Comparison of ENCODE assay signal across 13 cellular contexts in the genomic region with DNA sequence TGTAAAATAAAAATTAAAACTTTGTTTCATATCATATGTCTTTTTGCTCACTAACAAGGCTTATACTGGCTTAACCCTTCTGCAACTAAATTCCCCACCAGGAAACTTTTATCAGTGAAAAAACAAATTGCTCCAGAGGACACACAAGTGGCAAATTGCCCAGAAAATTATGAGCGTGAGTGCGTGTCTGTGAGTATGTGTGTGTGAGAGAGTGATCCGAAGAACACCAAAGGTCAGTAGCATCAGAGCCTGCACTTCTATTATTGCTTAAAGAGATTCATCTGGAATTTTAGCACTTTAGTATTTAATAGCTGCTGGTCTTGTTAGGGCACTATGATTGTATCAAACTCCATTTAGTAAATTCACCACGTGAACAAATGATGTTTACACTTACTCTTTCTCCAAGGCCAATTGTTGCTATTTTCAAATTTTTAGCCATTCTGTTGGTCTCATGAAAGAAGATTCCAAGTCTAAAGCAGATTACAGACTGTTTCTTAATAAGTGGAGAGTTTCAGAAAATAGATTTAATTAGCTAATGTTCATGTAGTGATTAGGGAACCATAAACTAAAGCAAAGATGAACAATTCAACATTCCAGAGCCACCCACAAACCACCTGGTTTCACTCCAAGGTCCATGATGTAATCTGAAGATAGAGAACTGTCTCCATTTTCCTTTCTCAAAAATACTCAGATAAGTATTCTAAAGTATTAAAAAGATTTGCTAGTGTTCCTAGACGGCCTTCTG. TPM values are rescaled to one million over a fixed set of nuclear protein-coding genes. Genes with fewer than 3 reads are reported as not detected.
DNase-seq lines count a peak whose midpoint lies in the region; ATAC-seq and TF ChIP-seq lines count a peak whose summit lies in the region.
"Had no signal": no experiment of that assay in that cellular context is flagged by ENCODE, and none has a peak within 500 bp of the region (broad histone marks: within the 10 kb centered on the region; RNA-seq: fewer than 3 reads in every experiment).

No MANE protein-coding gene starts in this region.

- H3K4me3 ChIP-seq in GM23248 (no peak overlapping the region), astrocyte of the cerebellum (ENCODE audit: low read depth, low read length) (no peak overlapping the region), heart left ventricle (no peak overlapping the region), skeletal muscle satellite cell (ENCODE audit: low read length) (no peak overlapping the region), suprapubic skin (no peak overlapping the region)
- H3K4me3 ChIP-seq: lower lobe of right lung, pancreas, stomach had no signal

- TF ChIP-seq CTCF in astrocyte of the cerebellum (IDR thresholded peaks at IDR 0.05; ENCODE audit: low read depth, low read length, missing control alignments) (no peak), heart left ventricle (IDR thresholded peaks at IDR 0.05) (no peak), suprapubic skin (IDR thresholded peaks at IDR 0.05) (no peak)

- intact Hi-C loops in heart left ventricle (cut with DNase I) = no loop called here

- H2AFZ ChIP-seq in GM23248 = no peak overlapping the region

- H3K36me3 ChIP-seq in GM23248 (ENCODE audit: low read depth) (peaks cover 21% of the 10 kb centered on the region; the same call in 1 of the 2 replicates), heart left ventricle (peaks cover 0 to 56% (median 5%) of the 10 kb centered on the region in 9 donors), skeletal muscle satellite cell (ENCODE audit: insufficient read depth, low read length) (peaks cover 27% of the 10 kb centered on the region), suprapubic skin (no peaks in the 10 kb centered on the region)
- H3K36me3 ChIP-seq: pancreas had no signal

- DNase-seq in GM23248 (peak; percentile 62), astrocyte of the cerebellum (ENCODE audit: low read depth) (peak; percentile 63), heart left ventricle (no peak), NCI-H1105 (lab: John Stamatoyannopoulos, UW) (no peak), suprapubic skin (ENCODE audit: low spot score in 2 of 2) (no peak), NCI-H748 treated with DMSO at 0.1 percent for 48 hours (lab: John Stamatoyannopoulos, UW) (no peak), D341Med (ENCODE audit: low spot score) (no peak)
- DNase-seq: H9, lower lobe of right lung, NCI-H1436, pancreas, stomach had no signal

- ATAC-seq in heart left ventricle = peak; percentile 14 to 54 (median 46)
- ATAC-seq: lower lobe of right lung, pancreas had no signal

- H3K9me3 ChIP-seq in GM23248 (ENCODE audit: low read depth) (no peaks in the 10 kb centered on the region), heart left ventricle (no peaks in the 10 kb centered on the region), skeletal muscle satellite cell (replicated peaks; ENCODE audit: low read length) (no peaks in the 10 kb centered on the region), suprapubic skin (no peaks in the 10 kb centered on the region)
- H3K9me3 ChIP-seq: lower lobe of right lung, pancreas, stomach had no signal

- H3K4me1 ChIP-seq in GM23248 (ENCODE audit: insufficient read depth) = peaks cover 22% of the 10 kb centered on the region
- peaks cover 0 to 64% (median 35%) of the 10 kb centered on the region in 12 donors for H3K4me1 ChIP-seq in heart left ventricle
- peaks cover 19% of the 10 kb centered on the region for H3K4me1 ChIP-seq in skeletal muscle satellite cell (ENCODE audit: control insufficient read depth, insufficient read depth, low read length)
- no peaks in the 10 kb centered on the region for H3K4me1 ChIP-seq in suprapubic skin

- no peak for TF ChIP-seq POLR2A in heart left ventricle (IDR thresholded peaks at IDR 0.05)
- TF ChIP-seq POLR2A in suprapubic skin (IDR thresholded peaks at IDR 0.05) = no peak

- no peak for TF ChIP-seq EP300 in suprapubic skin (IDR thresholded peaks at IDR 0.05)

- H3K9ac ChIP-seq in GM23248 (no peak overlapping the region), skeletal muscle satellite cell (ENCODE audit: low read depth, low read length) (no peak overlapping the region)

- peak overlapping the region; percentile 23 for H3K4me2 ChIP-seq in GM23248 (ENCODE audit: unreplicated experiment)
- H3K4me2 ChIP-seq in skeletal muscle satellite cell (ENCODE audit: low read length) = peak overlapping the region; percentile 48

- in situ Hi-C loops in GM23248 (cut with MboI) (no loop called here), astrocyte of the cerebellum (cut with HindIII; ENCODE audit: low sequenced_read_pairs) (no loop called here)

- no peaks in the 10 kb centered on the region for H3K9me2 ChIP-seq in GM23248 (ENCODE audit: insufficient read depth)

- H3K79me2 ChIP-seq in GM23248 (ENCODE audit: insufficient read depth) = no peaks in the 10 kb centered on the region

- peak overlapping the region; percentile 7 for H3K27ac ChIP-seq in GM23248
- peak overlapping the region in 11 of 12 donors; percentile 20 to 64 (median 36) for H3K27ac ChIP-seq in heart left ventricle
- no peak overlapping the region for H3K27ac ChIP-seq in suprapubic skin
- H3K27ac ChIP-seq: lower lobe of right lung, pancreas had no signal

- H3F3A ChIP-seq in GM23248 (ENCODE audit: insufficient read depth) = 0 out of 2 replicates have a peak, but pooled peaks cover 9% of the 10 kb centered on the region

- no peaks in the 10 kb centered on the region for H3K27me3 ChIP-seq in GM23248 (replicated peaks; ENCODE audit: insufficient read depth)
- no peaks in the 10 kb centered on the region for H3K27me3 ChIP-seq in heart left ventricle
- no peaks in the 10 kb centered on the region for H3K27me3 ChIP-seq in skeletal muscle satellite cell (ENCODE audit: control insufficient read depth, insufficient read depth, low read length)
- H3K27me3 ChIP-seq in suprapubic skin = no peaks in the 10 kb centered on the region
- H3K27me3 ChIP-seq: pancreas, stomach had no signal

- no peaks in the 10 kb centered on the region for H4K20me1 ChIP-seq in GM23248 (ENCODE audit: insufficient read depth)

- 74% methylated on average over 5 of the region's 5 CpGs for WGBS in GM23248 (ENCODE audit: low coverage in 1 of 2, low lambda C conversion rate in 2 of 2, missing lambda C conversion rate in 2 of 2), 2 experiments
- WGBS in heart left ventricle, 4 donors = 31 to 45% (median 35%) methylated on average over 5 of the region's 5 CpGs
- WGBS in suprapubic skin = 65% methylated on average over 5 of the region's 5 CpGs

RNA-seq across cellular contexts. Expression of gene SCHIP1, which starts 57.8 kb away (rescaled TPM):
- total RNA-seq in GM23248 (2014; rRNA removed; shearing (Covaris generic)) = 2.7 and 2.9 TPM in 2 replicates
- 0.98 and 2.0 TPM in 2 replicates for polyA plus RNA-seq in GM23248 (2016; fragmentation: Nextera tagmentation; extraction: Ambion mirVana)
- total RNA-seq in heart left ventricle = 100 to 1,000 TPM in 1 of 9 donors, 10 to 100 TPM in 8; 38.8 to 137 (median 49.9) TPM
- polyA plus RNA-seq in heart left ventricle = 100 to 1,000 TPM in 1 of 2 donors, 10 to 100 TPM in 1; 23.8 to 100 TPM
- 0.44 and 2.0 TPM in 2 replicates for total RNA-seq in skeletal muscle satellite cell (2012; rRNA removed)
- total RNA-seq in suprapubic skin = 1 to 10 TPM in 1 of 4 donors, under 1 TPM in 2, not detected in 1; 0.39 to 6.0 (median 0.57) TPM

Comparison
In these comparisons a context has a peak if more than half of its experiments do, and no peak if none do; other contexts are left out.
1. DNase-seq: peak in GM23248 (single experiment) and astrocyte of the cerebellum (single experiment); none in heart left ventricle (0 of 5), NCI-H1105 (single experiment), suprapubic skin (0 of 2), NCI-H748 treated with DMSO at 0.1 percent for 48 hours (single experiment) and D341Med (single experiment).
2. RNA of gene SCHIP1, which starts 57.8 kb away (total RNA-seq): 38.8 to 137 TPM in heart left ventricle; 2.7 to 2.9 TPM in GM23248 and 0.39 to 6.0 TPM in suprapubic skin; every median in the first group is over 4 times any median in the second.